Comparison of ENCODE assay signal across 8 cellular contexts in genomic region chr4:143513314-143514211, GRCh38. TPM values are rescaled to one million over a fixed set of nuclear protein-coding genes. Genes with fewer than 3 reads are reported as not detected.
DNase-seq lines count a peak whose midpoint lies in the region; ATAC-seq, FAIRE-seq and TF ChIP-seq lines count a peak whose summit lies in the region.

A gene with protein sequence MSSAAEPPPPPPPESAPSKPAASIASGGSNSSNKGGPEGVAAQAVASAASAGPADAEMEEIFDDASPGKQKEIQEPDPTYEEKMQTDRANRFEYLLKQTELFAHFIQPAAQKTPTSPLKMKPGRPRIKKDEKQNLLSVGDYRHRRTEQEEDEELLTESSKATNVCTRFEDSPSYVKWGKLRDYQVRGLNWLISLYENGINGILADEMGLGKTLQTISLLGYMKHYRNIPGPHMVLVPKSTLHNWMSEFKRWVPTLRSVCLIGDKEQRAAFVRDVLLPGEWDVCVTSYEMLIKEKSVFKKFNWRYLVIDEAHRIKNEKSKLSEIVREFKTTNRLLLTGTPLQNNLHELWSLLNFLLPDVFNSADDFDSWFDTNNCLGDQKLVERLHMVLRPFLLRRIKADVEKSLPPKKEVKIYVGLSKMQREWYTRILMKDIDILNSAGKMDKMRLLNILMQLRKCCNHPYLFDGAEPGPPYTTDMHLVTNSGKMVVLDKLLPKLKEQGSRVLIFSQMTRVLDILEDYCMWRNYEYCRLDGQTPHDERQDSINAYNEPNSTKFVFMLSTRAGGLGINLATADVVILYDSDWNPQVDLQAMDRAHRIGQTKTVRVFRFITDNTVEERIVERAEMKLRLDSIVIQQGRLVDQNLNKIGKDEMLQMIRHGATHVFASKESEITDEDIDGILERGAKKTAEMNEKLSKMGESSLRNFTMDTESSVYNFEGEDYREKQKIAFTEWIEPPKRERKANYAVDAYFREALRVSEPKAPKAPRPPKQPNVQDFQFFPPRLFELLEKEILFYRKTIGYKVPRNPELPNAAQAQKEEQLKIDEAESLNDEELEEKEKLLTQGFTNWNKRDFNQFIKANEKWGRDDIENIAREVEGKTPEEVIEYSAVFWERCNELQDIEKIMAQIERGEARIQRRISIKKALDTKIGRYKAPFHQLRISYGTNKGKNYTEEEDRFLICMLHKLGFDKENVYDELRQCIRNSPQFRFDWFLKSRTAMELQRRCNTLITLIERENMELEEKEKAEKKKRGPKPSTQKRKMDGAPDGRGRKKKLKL (plus strand): TSS chr4:143513702. CDS start chr4:143513925, 223 bp downstream.

- peaks cover 14% of the 10 kb centered on the region for H3K4me1 ChIP-seq in keratinocyte (ENCODE audit: control insufficient read depth, extremely low read depth, insufficient read depth, low read length)

- peak within 1 kb of the TSS; percentile 89 to 95 (median 94) for H3K4me3 ChIP-seq in keratinocyte (ENCODE audit: control insufficient read depth in 2 of 3, extremely low read depth in 1 of 3, insufficient read depth in 2 of 3, low read depth in 1 of 3, low read length in 3 of 3)

- TF ChIP-seq CTCF in chondrocyte (IDR thresholded peaks at IDR 0.05) = peak; percentile 1
- TF ChIP-seq CTCF in keratinocyte (optimal IDR thresholded peaks at IDR 0.05 in 1 of 3, IDR thresholded peaks at IDR 0.05 in 1 of 3, conservative IDR thresholded peaks at IDR 0.05 in 1 of 3; ENCODE audit: extremely low read depth in 1 of 3, insufficient read depth in 2 of 3, low read length in 3 of 3) = no peak

- peak; percentile 86 for ATAC-seq in HG03432 (IDR thresholded peaks at IDR 0.05; ENCODE audit: unreplicated experiment)

- H3K4me1 Mint-ChIP-seq in chondrocyte (ENCODE audit: low read depth) = peaks cover 29% of the 10 kb centered on the region

- H3K4me3 Mint-ChIP-seq in chondrocyte (ENCODE audit: unreplicated experiment) = peak within 1 kb of the TSS; percentile 88

- peak within 1 kb of the TSS; percentile 91 for H3K4me2 ChIP-seq in keratinocyte (ENCODE audit: control insufficient read depth, extremely low read depth, insufficient read depth, low read depth, low read length)

- peaks cover 7% of the 10 kb centered on the region for H3K27me3 Mint-ChIP-seq in chondrocyte (ENCODE audit: low read depth)

- TF ChIP-seq POLR2A in GM19099 (IDR thresholded peaks at IDR 0.05; ENCODE audit: extremely low read depth, insufficient read length, low read depth) = peak; percentile 82

- peak within 1 kb of the TSS; percentile 98 for H2AFZ ChIP-seq in keratinocyte (ENCODE audit: control insufficient read depth, low read length)

- peak within 1 kb of the TSS; percentile 84 for H3K27ac ChIP-seq in keratinocyte (ENCODE audit: control insufficient read depth, insufficient read depth, low read length)

- peak within 1 kb of the TSS; percentile 84 for H3K9ac ChIP-seq in keratinocyte (ENCODE audit: control insufficient read depth, extremely low read depth, insufficient read depth, low read length)

- peaks cover 48% of the 10 kb centered on the region for H3K79me2 ChIP-seq in keratinocyte (ENCODE audit: control insufficient read depth, insufficient read depth, low read length)

- peaks cover 3% of the 10 kb centered on the region for H3K9me3 Mint-ChIP-seq in chondrocyte (ENCODE audit: low read depth)

- H3K36me3 Mint-ChIP-seq in chondrocyte (ENCODE audit: low read depth) = peaks cover 2% of the 10 kb centered on the region

- no peaks in the 10 kb centered on the region for H3K27me3 ChIP-seq in keratinocyte (ENCODE audit: control insufficient read depth, extremely low read depth, insufficient read depth, low read length)

- peak; percentile 99 for DNase-seq in AG20443 (ENCODE audit: low spot score)
- peak; percentile 90 for DNase-seq in NCI-H510A (lab: John Stamatoyannopoulos, UW)
- peak; percentile 93 for DNase-seq in activated CD4-positive, alpha-beta T cell treated with anti-CD3 and anti-CD28 coated beads for 1 hour
- DNase-seq in chondrocyte (ENCODE audit: low spot score) = peak; percentile 97
- DNase-seq in keratinocyte (ENCODE audit: low read depth, low spot score) = peak; percentile 84
- peak; percentile 89 to 92 for DNase-seq in stimulated activated CD4-positive, alpha-beta T cell treated with anti-CD3 and anti-CD28 coated beads, Interleukin-15, amount 100 ng/mL, for 1 hour (ENCODE audit: low read depth in 1 of 2, low spot score in 1 of 2)

- no peaks in the 10 kb centered on the region for H3K9me1 ChIP-seq in keratinocyte (ENCODE audit: control insufficient read depth, extremely low read depth, insufficient read depth, low read length)

- H4K20me1 ChIP-seq in keratinocyte (ENCODE audit: control insufficient read depth, extremely low read depth, insufficient read depth, low read length) = no peaks in the 10 kb centered on the region

- peak; percentile 91 for FAIRE-seq in keratinocyte (lab: Jason Lieb, UNC)

- H3K27ac Mint-ChIP-seq in chondrocyte (ENCODE audit: unreplicated experiment) = peak within 1 kb of the TSS; percentile 100

- peaks cover 2 to 7% of the 10 kb centered on the region in 2 experiments for H3K36me3 ChIP-seq in keratinocyte (ENCODE audit: control insufficient read depth in 2 of 2, extremely low read depth in 1 of 2, insufficient read depth in 2 of 2, low read length in 2 of 2)

- H3K9me3 ChIP-seq in keratinocyte (ENCODE audit: control insufficient read depth, low read depth, low read length) = no peaks in the 10 kb centered on the region

- dilution Hi-C loops in keratinocyte (cut with MboI; ENCODE audit: extremely low pct_ligation_motif_present, low sequenced_read_pairs) = no loop called here

RNA-seq across cellular contexts. Expression of the gene that starts here (rescaled TPM):
- 42.5 to 55.4 TPM (median 42.9 TPM) in 3 replicates for total RNA-seq in chondrocyte
- 12.6 to 24.7 TPM (median 15.2 TPM) in 3 replicates for polyA plus RNA-seq in keratinocyte
- polyA plus RNA-seq in keratinocyte (2011; ENCODE audit: low read depth) = 154 TPM
- polyA plus RNA-seq in keratinocyte (2011; cell fraction: cytosol; rRNA removed) = 12.1 and 19.2 TPM in 2 replicates
- polyA plus RNA-seq in keratinocyte (2011; cell fraction: nucleus; rRNA removed) = 13.8 and 20.2 TPM in 2 replicates
- 28.6 and 29.9 TPM in 2 replicates for polyA plus RNA-seq in keratinocyte (2012; ENCODE audit: low replicate concordance)
- 8.1 to 30.0 TPM (median 12.8 TPM) in 3 replicates for polyA minus RNA-seq in keratinocyte
- 21.5 TPM for polyA minus RNA-seq in keratinocyte (2011; cell fraction: cytosol; rRNA and poly(A)+ RNA removed)
- polyA minus RNA-seq in keratinocyte (2011; cell fraction: nucleus; rRNA and poly(A)+ RNA removed) = 13.0 and 29.6 TPM in 2 replicates

Comparison
In these comparisons a context has a peak if more than half of its experiments do, and no peak if none do; other contexts are left out.
1. Peak in every context shown above with its lines: DNase-seq, ATAC-seq, H3K4me3 ChIP-seq and H3K27ac ChIP-seq.